1 cellular context compared by ENCODE assay signal in genomic region chr14:81396108-81396507, GRCh38.
TF ChIP-seq lines count a peak whose summit lies in the region.

No MANE protein-coding gene starts in this region.

TF ChIP-seq in HepG2, 621 proteins besides CTCF, POLR2A, EP300 and RAD21 (continued from another document):
- TF ChIP-seq ZBTB2 (CRISPR knock-in tag; IDR thresholded peaks at IDR 0.05; ENCODE audit: low read depth) (no peak), HMGA1 (CRISPR knock-in tag; conservative IDR thresholded peaks at IDR 0.05) (no peak), KDM5A (IDR thresholded peaks at IDR 0.05; ENCODE audit: borderline replicate concordance, low read length) (no peak)
